Comparison of ENCODE assay signal across 8 cellular contexts in genomic region chr3:192916455-192917257, GRCh38. TPM values are rescaled to one million over a fixed set of nuclear protein-coding genes. Genes with fewer than 3 reads are reported as not detected.
DNase-seq lines count a peak whose midpoint lies in the region; ATAC-seq and TF ChIP-seq lines count a peak whose summit lies in the region.

No MANE protein-coding gene starts in this region.

- H3K27ac ChIP-seq in Peyer's patch (peak overlapping the region; percentile 81 to 95 (median 88)), hepatocyte (peak overlapping the region; percentile 99)

- in situ Hi-C loops in GM13977 (cut with MboI; ENCODE audit: low pct_unique_long_range_greater_than_20kb, low sequenced_read_pairs, unreplicated experiment), result loop anchor here (10.0 kb wide), 1 partner anchor 102 kb away; no protein-coding TSS in a partner anchor

- H3K27me3 ChIP-seq in Peyer's patch (no peaks in the 10 kb centered on the region), hepatocyte (no peaks in the 10 kb centered on the region)

- peaks cover 15% of the 10 kb centered on the region for H4K20me1 ChIP-seq in hepatocyte (ENCODE audit: insufficient read depth, poor library complexity, severe bottlenecking)

- peak; percentile 25 for ATAC-seq in HG03442 (IDR thresholded peaks at IDR 0.05; ENCODE audit: unreplicated experiment)

- peak; percentile 50 for DNase-seq in A172 (ENCODE audit: low spot score)
- peak; percentile 46 for DNase-seq in GM13977 (ENCODE audit: low spot score)
- DNase-seq in Peyer's patch, result peak; percentile 36 to 78 (median 73)
- DNase-seq in astrocyte of the hippocampus (ENCODE audit: low read depth, low spot score), result peak; percentile 81
- DNase-seq in hepatocyte (ENCODE audit: low spot score), result peak; percentile 80
- peak; percentile 69 for DNase-seq in pons (ENCODE audit: low spot score)
- DNase-seq in cerebellar nuclear complex (lab: John Stamatoyannopoulos, UW), result no peak

- TF ChIP-seq CTCF in GM13977 (IDR thresholded peaks at IDR 0.05; ENCODE audit: extremely low read depth, insufficient read depth, missing control alignments) (peak; percentile 22), Peyer's patch (IDR thresholded peaks at IDR 0.05) (peak in 2 of 6 experiments; percentile 18), hepatocyte (IDR thresholded peaks at IDR 0.05; ENCODE audit: poor library complexity) (no peak)

- H3K4me1 ChIP-seq in Peyer's patch, result peaks cover 0 to 26% (median 0%) of the 10 kb centered on the region in 4 donors
- H3K4me1 ChIP-seq in hepatocyte (ENCODE audit: insufficient read depth), result peaks cover 15% of the 10 kb centered on the region

- H3K4me3 ChIP-seq in Peyer's patch (peak overlapping the region; percentile 53 to 75 (median 64)), hepatocyte (peak overlapping the region; percentile 98)

- peak overlapping the region; percentile 77 for H2AFZ ChIP-seq in hepatocyte

- WGBS in hepatocyte (ENCODE audit: low lambda C conversion rate, missing lambda C conversion rate), result 1% methylated on average over 57 of the region's 57 CpGs

- peak overlapping the region; percentile 94 for H3K4me2 ChIP-seq in hepatocyte

- TF ChIP-seq POLR2A in Peyer's patch (IDR thresholded peaks at IDR 0.05), result peak in 1 of 2 donors; percentile 26

- H3K36me3 ChIP-seq in Peyer's patch (no peaks in the 10 kb centered on the region), hepatocyte (replicated peaks; ENCODE audit: insufficient read depth, low read depth) (no peaks in the 10 kb centered on the region)

- H3K79me2 ChIP-seq in hepatocyte, result peaks cover 55% of the 10 kb centered on the region

- H3K9me3 ChIP-seq in Peyer's patch, result no peaks in the 10 kb centered on the region
- H3K9me3 ChIP-seq in hepatocyte (ENCODE audit: low read depth), result no peaks in the 10 kb centered on the region

- H3K9me2 ChIP-seq in hepatocyte (replicated peaks; ENCODE audit: insufficient read depth), result no peaks in the 10 kb centered on the region

RNA-seq across cellular contexts. Expression of gene MB21D2, which starts 1.0 kb away (rescaled TPM):
- total RNA-seq in A172 (2014; rRNA removed; shearing (Covaris generic)), result 85.0 and 99.1 TPM in 2 replicates
- 10 to 100 TPM in 2 of 4 donors, 1 to 10 TPM in 2; 6.6 to 16.6 (median 13.0) TPM for total RNA-seq in Peyer's patch
- total RNA-seq in hepatocyte, result 22.1 and 23.0 TPM in 2 replicates
- 7.6 and 9.1 TPM in 2 replicates for polyA plus RNA-seq in hepatocyte

Comparison
In these comparisons a context has a peak if more than half of its experiments do, and no peak if none do; other contexts are left out.
1. DNase-seq: peak in A172 (single experiment), GM13977 (single experiment), Peyer's patch (3 of 3), astrocyte of the hippocampus (single experiment), hepatocyte (single experiment) and pons (single experiment); none in cerebellar nuclear complex (0 of 2).